In genomic region chr10:115209133-115209532, GRCh38 we compare ENCODE assay signal across 1 cellular context.
TF ChIP-seq lines count a peak whose summit lies in the region.

No MANE protein-coding gene starts in this region.

TF ChIP-seq in WTC11, 78 proteins besides CTCF, POLR2A, EP300 and RAD21 (continued from another document):
- TF ChIP-seq ZNF532 (CRISPR knock-in tag; IDR thresholded peaks at IDR 0.05; ENCODE audit: borderline replicate concordance) = no peak
